Comparison of ENCODE assay signal across 8 cellular contexts in the genomic region with DNA sequence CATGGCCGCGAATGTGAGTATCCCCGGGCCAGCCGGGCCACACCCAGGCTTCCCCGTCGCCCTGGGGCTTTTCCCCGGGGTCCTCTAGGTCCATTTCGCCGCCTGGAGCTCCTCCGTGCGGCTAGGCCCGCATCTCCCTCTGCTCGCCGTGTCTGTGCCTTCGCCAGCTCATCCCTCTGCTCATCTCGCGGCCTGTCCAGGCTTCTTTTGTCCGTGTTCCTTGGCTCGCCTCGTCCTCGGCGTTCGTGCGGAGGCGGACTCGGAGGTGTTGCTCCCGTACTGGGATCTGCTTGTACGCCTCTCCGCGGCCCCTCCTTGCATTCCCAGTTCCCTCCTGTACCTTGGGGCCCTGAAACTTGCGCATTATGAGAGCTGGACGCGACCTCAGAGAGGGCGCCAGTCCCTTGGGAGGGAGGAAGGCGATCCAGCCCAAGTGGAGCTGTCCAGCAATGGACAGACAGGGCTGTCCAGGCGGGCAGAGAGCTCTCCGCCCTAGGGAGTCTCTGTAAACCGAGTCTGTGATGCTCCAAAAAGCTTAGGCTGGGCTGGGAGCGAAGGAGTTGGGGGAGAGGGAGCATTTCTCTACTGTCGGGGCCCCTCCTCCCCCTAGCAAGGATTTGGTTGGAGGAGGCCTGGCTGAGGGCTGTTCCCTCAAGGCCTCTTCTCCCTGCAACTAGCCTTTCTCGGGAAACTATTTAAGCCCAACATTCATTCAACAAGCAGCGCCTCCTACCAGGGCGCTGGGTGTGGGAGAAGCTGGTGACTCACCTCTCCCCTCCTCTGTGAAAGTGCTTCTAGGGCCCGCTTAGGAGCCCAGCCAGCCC. TPM values are rescaled to one million over a fixed set of nuclear protein-coding genes. Genes with fewer than 3 reads are reported as not detected.
A peak's percentile ranks its signal among the peaks of the same experiment; 100 is the strongest.
DNase-seq lines count a peak whose midpoint lies in the region; ATAC-seq and TF ChIP-seq lines count a peak whose summit lies in the region.

No MANE protein-coding gene starts in this region.

- DNase-seq in ACHN: peak; percentile 91
- peak; percentile 74 for DNase-seq in OCI-M1 (lab: John Stamatoyannopoulos, UW)
- peak; percentile 44 for DNase-seq in activated T-helper 1 cell treated with anti-CD3 and anti-CD28 coated beads, Interleukin-12 subunit alpha, Interleukin-12 subunit beta, Interleukin-2, Interleukin-4 antibody, amounts not matched to agents 30 ng/mL and 10 ng/mL and 1 ng/mL, durations not matched to agents 14 hours and 24 hours and 36 hours (ENCODE audit: low spot score)
- DNase-seq in fibroblast of the conjunctiva (ENCODE audit: low read depth): peak; percentile 97
- peak; percentile 87 for DNase-seq in neural progenitor cell (ENCODE audit: low spot score)

- H3K9ac ChIP-seq in neural progenitor cell: peak overlapping the region; percentile 58

- ATAC-seq in GM18870 (IDR thresholded peaks at IDR 0.05; ENCODE audit: unreplicated experiment) (peak; percentile 26), HG03135 (IDR thresholded peaks at IDR 0.05; ENCODE audit: unreplicated experiment) (peak; percentile 28)

- H3K4me1 ChIP-seq in neural progenitor cell: peaks cover 7% of the 10 kb centered on the region

- H3K9me3 ChIP-seq in neural progenitor cell (ENCODE audit: low read depth): no peaks in the 10 kb centered on the region

- peak overlapping the region; percentile 96 for H3K27ac Mint-ChIP-seq in activated T-helper 1 cell treated with anti-CD3 and anti-CD28 coated beads, Interleukin-12 subunit alpha, Interleukin-12 subunit beta, Interleukin-2, Interleukin-4 antibody, amounts not matched to agents 30 ng/mL and 10 ng/mL and 1 ng/mL, durations not matched to agents 14 hours and 24 hours and 36 hours
- peak overlapping the region; percentile 46 for H3K27ac Mint-ChIP-seq in neural progenitor cell

- H4K20me1 ChIP-seq in neural progenitor cell (ENCODE audit: low read depth): peaks cover 19% of the 10 kb centered on the region

- H3F3A ChIP-seq in neural progenitor cell (ENCODE audit: low read depth): peaks cover 12% of the 10 kb centered on the region

- no peaks in the 10 kb centered on the region for H3K27me3 Mint-ChIP-seq in activated T-helper 1 cell treated with anti-CD3 and anti-CD28 coated beads, Interleukin-12 subunit alpha, Interleukin-12 subunit beta, Interleukin-2, Interleukin-4 antibody, amounts not matched to agents 30 ng/mL and 10 ng/mL and 1 ng/mL, durations not matched to agents 14 hours and 24 hours and 36 hours (ENCODE audit: insufficient read depth)
- no peaks in the 10 kb centered on the region for H3K27me3 Mint-ChIP-seq in neural progenitor cell (ENCODE audit: insufficient read depth, low read depth)

- TF ChIP-seq CTCF in neural progenitor cell (IDR thresholded peaks at IDR 0.05): peak; percentile 13

- in situ Hi-C loops in ACHN (cut with HindIII; ENCODE audit: low pct_ligation_motif_present, low pct_unique_long_range_greater_than_20kb, low sequenced_read_pairs): no loop called here

- H2AFZ ChIP-seq in neural progenitor cell (replicated peaks): peak overlapping the region; percentile 95

- H3K4me3 ChIP-seq in neural progenitor cell: peak overlapping the region; percentile 72

- no peaks in the 10 kb centered on the region for H3K36me3 ChIP-seq in neural progenitor cell

- H3K27me3 ChIP-seq in neural progenitor cell: peaks cover 3% of the 10 kb centered on the region

- peaks cover 29% of the 10 kb centered on the region for H3K79me2 ChIP-seq in neural progenitor cell (ENCODE audit: low read depth)

- peak overlapping the region; percentile 93 for H3K4me3 Mint-ChIP-seq in activated T-helper 1 cell treated with anti-CD3 and anti-CD28 coated beads, Interleukin-12 subunit alpha, Interleukin-12 subunit beta, Interleukin-2, Interleukin-4 antibody, amounts not matched to agents 30 ng/mL and 10 ng/mL and 1 ng/mL, durations not matched to agents 14 hours and 24 hours and 36 hours
- peak overlapping the region; percentile 98 for H3K4me3 Mint-ChIP-seq in neural progenitor cell

- H3K36me3 Mint-ChIP-seq in activated T-helper 1 cell treated with anti-CD3 and anti-CD28 coated beads, Interleukin-12 subunit alpha, Interleukin-12 subunit beta, Interleukin-2, Interleukin-4 antibody, amounts not matched to agents 30 ng/mL and 10 ng/mL and 1 ng/mL, durations not matched to agents 14 hours and 24 hours and 36 hours (ENCODE audit: low read depth): peaks cover 37% of the 10 kb centered on the region
- peaks cover 34% of the 10 kb centered on the region for H3K36me3 Mint-ChIP-seq in neural progenitor cell

- peaks cover 63% of the 10 kb centered on the region for H3K4me1 Mint-ChIP-seq in activated T-helper 1 cell treated with anti-CD3 and anti-CD28 coated beads, Interleukin-12 subunit alpha, Interleukin-12 subunit beta, Interleukin-2, Interleukin-4 antibody, amounts not matched to agents 30 ng/mL and 10 ng/mL and 1 ng/mL, durations not matched to agents 14 hours and 24 hours and 36 hours (ENCODE audit: low read depth)
- H3K4me1 Mint-ChIP-seq in neural progenitor cell: peaks cover 20% of the 10 kb centered on the region

- peak overlapping the region; percentile 82 for H3K4me2 ChIP-seq in neural progenitor cell

- peak overlapping the region; percentile 43 for H3K27ac ChIP-seq in neural progenitor cell
- H3K27ac ChIP-seq in temporal lobe (ENCODE audit: low read depth, low read length): peak overlapping the region; percentile 83

- no peaks in the 10 kb centered on the region for H3K9me3 Mint-ChIP-seq in activated T-helper 1 cell treated with anti-CD3 and anti-CD28 coated beads, Interleukin-12 subunit alpha, Interleukin-12 subunit beta, Interleukin-2, Interleukin-4 antibody, amounts not matched to agents 30 ng/mL and 10 ng/mL and 1 ng/mL, durations not matched to agents 14 hours and 24 hours and 36 hours
- H3K9me3 Mint-ChIP-seq in neural progenitor cell: no peaks in the 10 kb centered on the region

- intact Hi-C loops in activated T-helper 1 cell treated with anti-CD3 and anti-CD28 coated beads, Interleukin-12 subunit alpha, Interleukin-12 subunit beta, Interleukin-2, Interleukin-4 antibody, amounts not matched to agents 30 ng/mL and 10 ng/mL and 1 ng/mL, durations not matched to agents 14 hours and 24 hours and 36 hours (cut with micrococcal nuclease): loop anchor here (1.0 to 10.0 kb wide), 5 partner anchors 43 to 1461 kb away; a partner anchor contains a TSS

RNA-seq across cellular contexts. Expression of a gene that starts 0.6 kb away (rescaled TPM):
- total RNA-seq in activated T-helper 1 cell treated with anti-CD3 and anti-CD28 coated beads, Interleukin-12 subunit alpha, Interleukin-12 subunit beta, Interleukin-2, Interleukin-4 antibody, amounts not matched to agents 30 ng/mL and 10 ng/mL and 1 ng/mL, durations not matched to agents 14 hours and 24 hours and 36 hours: 40.4 and 41.3 TPM in 2 replicates
- 19.7 and 22.0 TPM in 2 replicates for total RNA-seq in neural progenitor cell (ENCODE audit: low replicate concordance)
- total RNA-seq in temporal lobe: 36.4 TPM

RNA-seq across cellular contexts. Expression of a gene that starts 0.7 kb away (rescaled TPM):
- 27.8 and 29.4 TPM in 2 replicates for total RNA-seq in activated T-helper 1 cell treated with anti-CD3 and anti-CD28 coated beads, Interleukin-12 subunit alpha, Interleukin-12 subunit beta, Interleukin-2, Interleukin-4 antibody, amounts not matched to agents 30 ng/mL and 10 ng/mL and 1 ng/mL, durations not matched to agents 14 hours and 24 hours and 36 hours
- total RNA-seq in neural progenitor cell (ENCODE audit: low replicate concordance) (7.6 and 9.2 TPM in 2 replicates), temporal lobe (7.1 TPM)

RNA-seq across cellular contexts. Expression of a gene that starts 53.0 kb away (rescaled TPM):
- total RNA-seq in activated T-helper 1 cell treated with anti-CD3 and anti-CD28 coated beads, Interleukin-12 subunit alpha, Interleukin-12 subunit beta, Interleukin-2, Interleukin-4 antibody, amounts not matched to agents 30 ng/mL and 10 ng/mL and 1 ng/mL, durations not matched to agents 14 hours and 24 hours and 36 hours: 34.1 and 35.9 TPM in 2 replicates
- 33.4 and 44.1 TPM in 2 replicates for total RNA-seq in neural progenitor cell (ENCODE audit: low replicate concordance)
- 7.4 TPM for total RNA-seq in temporal lobe

RNA-seq across cellular contexts. Expression of a gene that starts 53.2 kb away (rescaled TPM):
- 15.6 and 15.8 TPM in 2 replicates for total RNA-seq in activated T-helper 1 cell treated with anti-CD3 and anti-CD28 coated beads, Interleukin-12 subunit alpha, Interleukin-12 subunit beta, Interleukin-2, Interleukin-4 antibody, amounts not matched to agents 30 ng/mL and 10 ng/mL and 1 ng/mL, durations not matched to agents 14 hours and 24 hours and 36 hours
- total RNA-seq in neural progenitor cell (ENCODE audit: low replicate concordance) (20.9 and 36.2 TPM in 2 replicates), temporal lobe (12.0 TPM)

Comparison
In these comparisons a context has a peak if more than half of its experiments do, and no peak if none do; other contexts are left out.
1. Peak in every context shown above with its lines: DNase-seq, ATAC-seq, H3K4me3 ChIP-seq and H3K27ac ChIP-seq.
2. DNase-seq: peak in every context shown above with its lines; median percentile 97 in fibroblast of the conjunctiva; 91 in ACHN; 87 in neural progenitor cell; 74 in OCI-M1; 44 in activated T-helper 1 cell treated with anti-CD3 and anti-CD28 coated beads, Interleukin-12 subunit alpha, Interleukin-12 subunit beta, Interleukin-2, Interleukin-4 antibody, amounts not matched to agents 30 ng/mL and 10 ng/mL and 1 ng/mL, durations not matched to agents 14 hours and 24 hours and 36 hours.